38 cellular contexts compared by ENCODE assay signal in the genomic region with DNA sequence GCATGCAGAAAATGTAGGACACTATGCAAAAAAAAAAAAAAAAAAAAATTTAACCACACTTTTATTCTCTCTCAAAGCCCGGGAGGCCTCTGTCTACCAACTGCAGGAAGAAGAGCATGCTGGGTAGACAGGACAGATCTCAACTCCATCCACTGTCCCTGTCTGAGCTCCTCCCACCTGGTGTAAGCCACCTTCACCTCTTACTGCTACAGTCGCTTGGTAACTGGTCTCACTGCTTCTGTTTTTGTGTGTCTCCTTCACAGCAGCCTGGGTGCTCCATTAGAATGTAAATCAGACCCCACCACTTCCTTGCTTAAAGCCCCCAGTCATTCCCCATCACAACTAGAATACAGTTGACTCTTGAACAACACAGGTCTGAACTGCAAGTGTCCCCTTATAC.
"Had no signal": no experiment of that assay in that cellular context is flagged by ENCODE, and none has a peak within 500 bp of the region (broad histone marks: within the 10 kb centered on the region; RNA-seq: fewer than 3 reads in every experiment).

No MANE protein-coding gene starts in this region.

- H3K27ac ChIP-seq: adrenal gland, body of pancreas, brain microvascular endothelial cell, breast epithelium, VCaP had no signal

- H3K4me3 ChIP-seq: adrenal gland, body of pancreas, breast epithelium had no signal

- H3K36me3 Mint-ChIP-seq: activated CD4-positive, alpha-beta memory T cell treated with anti-CD3 and anti-CD28 coated beads for 36 hours; activated naive CD4-positive, alpha-beta T cell treated with anti-CD3 and anti-CD28 coated beads, Interleukin-2, amount 50 U/mL, for 72 hours; activated naive CD8-positive, alpha-beta T cell treated with anti-CD3 and anti-CD28 coated beads for 36 hours had no signal

- H3K4me3 Mint-ChIP-seq: activated CD4-positive, alpha-beta memory T cell treated with anti-CD3 and anti-CD28 coated beads for 36 hours; activated CD4-positive, alpha-beta T cell treated with anti-CD3 and anti-CD28 coated beads for 36 hours; activated CD4-positive, alpha-beta T cell treated with anti-CD3 and anti-CD28 coated beads, Interleukin-2, amount 10 ng/mL, durations not matched to agents 7 days and 5 days; activated CD8-positive, alpha-beta T cell treated with anti-CD3 and anti-CD28 coated beads for 36 hours; activated naive CD4-positive, alpha-beta T cell treated with anti-CD3 and anti-CD28 coated beads for 36 hours; activated naive CD8-positive, alpha-beta T cell treated with anti-CD3 and anti-CD28 coated beads for 36 hours; activated T-cell treated with anti-CD3 and anti-CD28 coated beads, Interleukin-2, amount 50 U/mL, for 4 hours; activated T-cell treated with anti-CD3 and anti-CD28 coated beads, Interleukin-2, amount 50 U/mL, for 72 hours; activated T-helper 1 cell treated with anti-CD3 and anti-CD28 coated beads, Interleukin-12 subunit alpha, Interleukin-12 subunit beta, Interleukin-2, Interleukin-4 antibody, amounts not matched to agents 30 ng/mL and 10 ng/mL and 1 ng/mL, durations not matched to agents 14 hours and 24 hours and 36 hours; activated T-helper 17 cell treated with anti-CD3 and anti-CD28 coated beads, Interleukin-2, amount 50 U/mL, for 72 hours; T-helper 1 cell treated with Interleukin-12 subunit alpha and Interleukin-12 subunit beta and Interleukin-4 antibody, amounts not matched to agents 30 μg/mL and 1 μg/mL, for 36 hours; T-helper 2 cell treated with Interferon-gamma antibody and Interleukin-4, amounts not matched to agents 5 μg/mL and 100 μg/mL, for 36 hours had no signal

- ATAC-seq: activated CD4-positive, alpha-beta T cell treated with anti-CD3 and anti-CD28 coated beads for 36 hours; activated CD4-positive, CD25-positive, alpha-beta regulatory T cell treated with anti-CD3 and anti-CD28 coated beads, Interleukin-2, amount 50 U/mL, for 24 hours; activated CD8-positive, alpha-beta T cell treated with anti-CD3 and anti-CD28 coated beads for 36 hours; activated naive CD4-positive, alpha-beta T cell treated with anti-CD3 and anti-CD28 coated beads, Interleukin-2, amount 50 U/mL, for 72 hours; activated T-cell treated with anti-CD3 and anti-CD28 coated beads, Interleukin-2, amount 50 U/mL, for 4 hours; activated T-cell treated with anti-CD3 and anti-CD28 coated beads, Interleukin-2, amount 50 U/mL, for 72 hours; activated T-helper 17 cell treated with anti-CD3 and anti-CD28 coated beads, Interleukin-2, amount 50 U/mL, for 72 hours; body of pancreas had no signal

- H3K4me1 ChIP-seq: adrenal gland, body of pancreas, breast epithelium had no signal

- H3K27me3 ChIP-seq: adrenal gland, body of pancreas, brain microvascular endothelial cell, breast epithelium had no signal

- DNase-seq: activated CD4-positive, alpha-beta memory T cell treated with anti-CD3 and anti-CD28 coated beads for 36 hours; activated CD4-positive, alpha-beta T cell treated with anti-CD3 and anti-CD28 coated beads for 1 hour; activated CD4-positive, alpha-beta T cell treated with anti-CD3 and anti-CD28 coated beads for 36 hours; activated CD4-positive, alpha-beta T cell treated with anti-CD3 and anti-CD28 coated beads for 48 hours; activated CD4-positive, alpha-beta T cell treated with anti-CD3 and anti-CD28 coated beads, Interleukin-2, amount 10 ng/mL, durations not matched to agents 7 days and 5 days; activated CD4-positive, alpha-beta T cell treated with anti-CD3 and anti-CD28 coated beads, Interleukin-2, amount 50 U/mL, for 4 hours; activated CD4-positive, CD25-positive, alpha-beta regulatory T cell; activated CD8-positive, alpha-beta memory T cell treated with anti-CD3 and anti-CD28 coated beads, Interleukin-2, amount 50 U/mL, for 4 hours; activated CD8-positive, alpha-beta T cell treated with anti-CD3 and anti-CD28 coated beads for 36 hours; activated effector memory CD4-positive, alpha-beta T cell treated with anti-CD3 and anti-CD28 coated beads, Interleukin-2, amount 50 U/mL, for 16 hours; activated gamma-delta T cell treated with Interleukin-2 at 50 U/mL for 16 hours; activated naive CD4-positive, alpha-beta T cell; activated naive CD4-positive, alpha-beta T cell treated with anti-CD3 and anti-CD28 coated beads for 36 hours; activated naive CD4-positive, alpha-beta T cell treated with anti-CD3 and anti-CD28 coated beads, Interleukin-2, amount 50 U/mL, for 16 hours; activated naive CD8-positive, alpha-beta T cell treated with anti-CD3 and anti-CD28 coated beads for 36 hours; activated T-cell treated with anti-CD3 and anti-CD28 coated beads for 4 hours; activated T-cell treated with anti-CD3 and anti-CD28 coated beads, Interleukin-2, amount 50 U/mL, for 1 hour; activated T-cell treated with anti-CD3 and anti-CD28 coated beads, Interleukin-2, amount 50 U/mL, for 4 hours; activated T-cell treated with anti-CD3 and anti-CD28 coated beads, Interleukin-2, amount 50 U/mL, for 72 hours; adrenal gland; amniotic stem cell; aorta; body of pancreas; brain microvascular endothelial cell; central memory CD4-positive, alpha-beta T cell; T-helper 1 cell; T-helper 2 cell; T-helper 9 cell had no signal

- H3K9me3 ChIP-seq: adrenal gland, body of pancreas, breast epithelium had no signal

- H3K4me1 Mint-ChIP-seq: activated T-helper 17 cell treated with anti-CD3 and anti-CD28 coated beads, Interleukin-2, amount 50 U/mL, for 72 hours had no signal

- H3K27ac Mint-ChIP-seq: activated CD4-positive, alpha-beta memory T cell treated with anti-CD3 and anti-CD28 coated beads for 36 hours; activated CD4-positive, alpha-beta T cell treated with anti-CD3 and anti-CD28 coated beads for 36 hours; activated CD4-positive, alpha-beta T cell treated with anti-CD3 and anti-CD28 coated beads, Interleukin-2, amount 10 ng/mL, durations not matched to agents 7 days and 5 days; activated CD8-positive, alpha-beta T cell treated with anti-CD3 and anti-CD28 coated beads for 36 hours; activated naive CD4-positive, alpha-beta T cell treated with anti-CD3 and anti-CD28 coated beads for 36 hours; activated naive CD4-positive, alpha-beta T cell treated with anti-CD3 and anti-CD28 coated beads, Interleukin-2, amount 50 U/mL, for 72 hours; activated naive CD8-positive, alpha-beta T cell treated with anti-CD3 and anti-CD28 coated beads for 36 hours; activated T-cell treated with anti-CD3 and anti-CD28 coated beads, Interleukin-2, amount 50 U/mL, for 72 hours; activated T-helper 1 cell treated with anti-CD3 and anti-CD28 coated beads, Interleukin-12 subunit alpha, Interleukin-12 subunit beta, Interleukin-2, Interleukin-4 antibody, amounts not matched to agents 30 ng/mL and 10 ng/mL and 1 ng/mL, durations not matched to agents 14 hours and 24 hours and 36 hours; activated T-helper 17 cell treated with anti-CD3 and anti-CD28 coated beads, Interleukin-2, amount 50 U/mL, for 72 hours; T-helper 1 cell treated with Interleukin-12 subunit alpha and Interleukin-12 subunit beta and Interleukin-4 antibody, amounts not matched to agents 30 μg/mL and 1 μg/mL, for 36 hours; T-helper 2 cell treated with Interferon-gamma antibody and Interleukin-4, amounts not matched to agents 5 μg/mL and 100 μg/mL, for 36 hours had no signal

- H3K36me3 ChIP-seq: adrenal gland, brain microvascular endothelial cell, breast epithelium had no signal

- H3K9me3 Mint-ChIP-seq: activated CD4-positive, alpha-beta memory T cell treated with anti-CD3 and anti-CD28 coated beads for 36 hours; activated CD4-positive, alpha-beta T cell treated with anti-CD3 and anti-CD28 coated beads, Interleukin-2, amount 10 ng/mL, durations not matched to agents 7 days and 5 days; activated CD8-positive, alpha-beta T cell treated with anti-CD3 and anti-CD28 coated beads for 36 hours; activated naive CD4-positive, alpha-beta T cell treated with anti-CD3 and anti-CD28 coated beads for 36 hours; activated naive CD4-positive, alpha-beta T cell treated with anti-CD3 and anti-CD28 coated beads, Interleukin-2, amount 50 U/mL, for 72 hours; activated naive CD8-positive, alpha-beta T cell treated with anti-CD3 and anti-CD28 coated beads for 36 hours; activated T-cell treated with anti-CD3 and anti-CD28 coated beads, Interleukin-2, amount 50 U/mL, for 4 hours; activated T-cell treated with anti-CD3 and anti-CD28 coated beads, Interleukin-2, amount 50 U/mL, for 72 hours; activated T-helper 1 cell treated with anti-CD3 and anti-CD28 coated beads, Interleukin-12 subunit alpha, Interleukin-12 subunit beta, Interleukin-2, Interleukin-4 antibody, amounts not matched to agents 30 ng/mL and 10 ng/mL and 1 ng/mL, durations not matched to agents 14 hours and 24 hours and 36 hours; activated T-helper 17 cell treated with anti-CD3 and anti-CD28 coated beads, Interleukin-2, amount 50 U/mL, for 72 hours; T-helper 1 cell treated with Interleukin-12 subunit alpha and Interleukin-12 subunit beta and Interleukin-4 antibody, amounts not matched to agents 30 μg/mL and 1 μg/mL, for 36 hours; T-helper 2 cell treated with Interferon-gamma antibody and Interleukin-4, amounts not matched to agents 5 μg/mL and 100 μg/mL, for 36 hours had no signal

- FAIRE-seq: astrocyte, TTC549 had no signal
